ENCODE assay signal across 8 cellular contexts in the genomic region with DNA sequence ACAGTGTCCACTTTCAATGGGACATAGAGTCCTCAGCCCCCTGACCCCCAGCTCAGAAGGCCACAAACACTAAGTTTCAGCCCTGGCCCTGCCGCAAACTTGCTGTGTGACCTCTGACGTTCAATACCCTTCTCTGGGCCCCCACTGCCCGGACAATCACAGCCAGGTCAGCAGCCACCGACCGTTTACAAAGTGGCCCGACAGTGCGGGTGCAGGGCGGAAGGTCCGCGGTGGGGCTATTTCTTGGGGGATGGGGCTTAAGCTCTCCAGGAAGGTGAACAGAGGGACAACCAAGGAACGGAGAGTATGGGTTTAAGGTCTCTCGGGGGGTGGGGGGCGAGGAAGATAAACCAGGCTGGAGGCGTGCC. TPM values are rescaled to one million over a fixed set of nuclear protein-coding genes. Genes with fewer than 3 reads are reported as not detected.
A peak's percentile ranks its signal among the peaks of the same experiment; 100 is the strongest.
DNase-seq lines count a peak whose midpoint lies in the region; ATAC-seq and TF ChIP-seq lines count a peak whose summit lies in the region.

No MANE protein-coding gene starts in this region.

- H3K9ac ChIP-seq in HUES6 (ENCODE audit: low read length), result peak overlapping the region; percentile 91

- H3K4me3 Mint-ChIP-seq in activated T-helper 2 cell treated with anti-CD3 and anti-CD28 coated beads, Interferon-gamma antibody, Interleukin-2, Interleukin-4, amounts not matched to agents 10 μg/mL and 5 μg/mL and 100 μg/mL, durations not matched to agents 14 hours and 24 hours and 36 hours (ENCODE audit: low read depth), result peak overlapping the region; percentile 97
- H3K4me3 Mint-ChIP-seq in stimulated activated naive B cell treated with anti-CD40 and anti-IgM and Interleukin-4, amounts not matched to agents 10 μg/mL and 1 μg/mL and 100 μg/mL, for 72 hours, result peak overlapping the region; percentile 96 to 100

- TF ChIP-seq CTCF in GM10266 (IDR thresholded peaks at IDR 0.05; ENCODE audit: control insufficient read depth, insufficient read depth, low read depth, missing control alignments), result no peak

- no peak for DNase-seq in activated T-helper 2 cell treated with anti-CD3 and anti-CD28 coated beads, Interferon-gamma antibody, Interleukin-2, Interleukin-4, amounts not matched to agents 10 μg/mL and 5 μg/mL and 100 μg/mL, durations not matched to agents 14 hours and 24 hours and 36 hours (ENCODE audit: low spot score)
- no peak for DNase-seq in stimulated activated naive B cell treated with anti-CD40 and anti-IgM and Interleukin-4, amounts not matched to agents 10 μg/mL and 1 μg/mL and 100 μg/mL, for 72 hours
- no peak for DNase-seq in KG1 (lab: John Stamatoyannopoulos, UW)
- DNase-seq in NCI-H1694 treated with DMSO at 0.1 percent for 48 hours (lab: John Stamatoyannopoulos, UW), result no peak
- no peak for DNase-seq in GM10266 (ENCODE audit: extremely low spot score)

- H3K27ac ChIP-seq in HUES6 (ENCODE audit: low read depth, low read length), result peak overlapping the region; percentile 88; the same call in 1 of the 2 replicates

- peak overlapping the region; percentile 96 for H3K27ac Mint-ChIP-seq in activated T-helper 2 cell treated with anti-CD3 and anti-CD28 coated beads, Interferon-gamma antibody, Interleukin-2, Interleukin-4, amounts not matched to agents 10 μg/mL and 5 μg/mL and 100 μg/mL, durations not matched to agents 14 hours and 24 hours and 36 hours
- H3K27ac Mint-ChIP-seq in stimulated activated naive B cell treated with anti-CD40 and anti-IgM and Interleukin-4, amounts not matched to agents 10 μg/mL and 1 μg/mL and 100 μg/mL, for 72 hours, result peak overlapping the region; percentile 97

- intact Hi-C loops in activated T-helper 2 cell treated with anti-CD3 and anti-CD28 coated beads, Interferon-gamma antibody, Interleukin-2, Interleukin-4, amounts not matched to agents 10 μg/mL and 5 μg/mL and 100 μg/mL, durations not matched to agents 14 hours and 24 hours and 36 hours (cut with micrococcal nuclease), result no loop called here

- H3K4me1 Mint-ChIP-seq in activated T-helper 2 cell treated with anti-CD3 and anti-CD28 coated beads, Interferon-gamma antibody, Interleukin-2, Interleukin-4, amounts not matched to agents 10 μg/mL and 5 μg/mL and 100 μg/mL, durations not matched to agents 14 hours and 24 hours and 36 hours (ENCODE audit: low read depth), result peaks cover 32% of the 10 kb centered on the region
- H3K4me1 Mint-ChIP-seq in stimulated activated naive B cell treated with anti-CD40 and anti-IgM and Interleukin-4, amounts not matched to agents 10 μg/mL and 1 μg/mL and 100 μg/mL, for 72 hours, result peaks cover 21 to 56% of the 10 kb centered on the region in 2 donors

- H3K27me3 Mint-ChIP-seq in activated T-helper 2 cell treated with anti-CD3 and anti-CD28 coated beads, Interferon-gamma antibody, Interleukin-2, Interleukin-4, amounts not matched to agents 10 μg/mL and 5 μg/mL and 100 μg/mL, durations not matched to agents 14 hours and 24 hours and 36 hours (ENCODE audit: low read depth), result no peaks in the 10 kb centered on the region
- H3K27me3 Mint-ChIP-seq in stimulated activated naive B cell treated with anti-CD40 and anti-IgM and Interleukin-4, amounts not matched to agents 10 μg/mL and 1 μg/mL and 100 μg/mL, for 72 hours, result no peaks in the 10 kb centered on the region

- H3K4me3 ChIP-seq in HUES6 (ENCODE audit: low read depth, low read length) (peak overlapping the region; percentile 88), iPS-18c (ENCODE audit: insufficient read depth, low read depth, low read length) (peak overlapping the region; percentile 99)

- peaks cover 14% of the 10 kb centered on the region; the same call in 1 of the 2 replicates for H3K27me3 ChIP-seq in HUES6 (ENCODE audit: control insufficient read depth, insufficient read depth, low read length)

- H3K36me3 ChIP-seq in HUES6 (ENCODE audit: control insufficient read depth, insufficient read depth, low read length), result peaks cover 43% of the 10 kb centered on the region

- peaks cover 38% of the 10 kb centered on the region for H3K36me3 Mint-ChIP-seq in activated T-helper 2 cell treated with anti-CD3 and anti-CD28 coated beads, Interferon-gamma antibody, Interleukin-2, Interleukin-4, amounts not matched to agents 10 μg/mL and 5 μg/mL and 100 μg/mL, durations not matched to agents 14 hours and 24 hours and 36 hours (ENCODE audit: low read depth)
- peaks cover 27 to 39% of the 10 kb centered on the region in 2 donors for H3K36me3 Mint-ChIP-seq in stimulated activated naive B cell treated with anti-CD40 and anti-IgM and Interleukin-4, amounts not matched to agents 10 μg/mL and 1 μg/mL and 100 μg/mL, for 72 hours

- no peaks in the 10 kb centered on the region for H3K9me3 Mint-ChIP-seq in activated T-helper 2 cell treated with anti-CD3 and anti-CD28 coated beads, Interferon-gamma antibody, Interleukin-2, Interleukin-4, amounts not matched to agents 10 μg/mL and 5 μg/mL and 100 μg/mL, durations not matched to agents 14 hours and 24 hours and 36 hours
- H3K9me3 Mint-ChIP-seq in stimulated activated naive B cell treated with anti-CD40 and anti-IgM and Interleukin-4, amounts not matched to agents 10 μg/mL and 1 μg/mL and 100 μg/mL, for 72 hours, result no peaks in the 10 kb centered on the region

- no peak for ATAC-seq in stimulated activated naive B cell treated with anti-CD40 and anti-IgM and Interleukin-4, amounts not matched to agents 10 μg/mL and 1 μg/mL and 100 μg/mL, for 72 hours (replicated peaks)
- no peak for ATAC-seq in GM21723 (IDR thresholded peaks at IDR 0.05; ENCODE audit: unreplicated experiment)

- peaks cover 9% of the 10 kb centered on the region for H3K4me1 ChIP-seq in HUES6 (ENCODE audit: control insufficient read depth, insufficient read depth, low read length)

- H3K9me3 ChIP-seq in HUES6 (ENCODE audit: control insufficient read depth, insufficient read depth, low read depth, low read length) (no peaks in the 10 kb centered on the region), iPS-18c (ENCODE audit: control insufficient read depth, insufficient read depth, low read length) (no peaks in the 10 kb centered on the region)

RNA-seq across cellular contexts. Expression of gene SMIM7, which starts 0.5 kb away (rescaled TPM):
- total RNA-seq in activated T-helper 2 cell treated with anti-CD3 and anti-CD28 coated beads, Interferon-gamma antibody, Interleukin-2, Interleukin-4, amounts not matched to agents 10 μg/mL and 5 μg/mL and 100 μg/mL, durations not matched to agents 14 hours and 24 hours and 36 hours, result 60.3 and 60.9 TPM in 2 replicates

RNA-seq across cellular contexts. Expression of gene TMEM38A, which starts 1.5 kb away (rescaled TPM):
- total RNA-seq in activated T-helper 2 cell treated with anti-CD3 and anti-CD28 coated beads, Interferon-gamma antibody, Interleukin-2, Interleukin-4, amounts not matched to agents 10 μg/mL and 5 μg/mL and 100 μg/mL, durations not matched to agents 14 hours and 24 hours and 36 hours, result 0.64 and 0.96 TPM in 2 replicates

RNA-seq across cellular contexts. Expression of gene MED26, which starts 31.4 kb away (rescaled TPM):
- 13.4 and 15.8 TPM in 2 replicates for total RNA-seq in activated T-helper 2 cell treated with anti-CD3 and anti-CD28 coated beads, Interferon-gamma antibody, Interleukin-2, Interleukin-4, amounts not matched to agents 10 μg/mL and 5 μg/mL and 100 μg/mL, durations not matched to agents 14 hours and 24 hours and 36 hours
